Comparison of ENCODE assay signal across 18 cellular contexts in genomic region chr1:205068457-205069035, GRCh38. TPM values are rescaled to one million over a fixed set of nuclear protein-coding genes. Genes with fewer than 3 reads are reported as not detected.
"Had no signal": no experiment of that assay in that cellular context is flagged by ENCODE, and none has a peak within 500 bp of the region (broad histone marks: within the 10 kb centered on the region; RNA-seq: fewer than 3 reads in every experiment).

No MANE protein-coding gene starts in this region.

- H3K9me3 Mint-ChIP-seq: activated CD4-positive, alpha-beta memory T cell treated with anti-CD3 and anti-CD28 coated beads, Interleukin-2, amount 10 ng/mL, durations not matched to agents 7 days and 5 days; activated naive CD8-positive, alpha-beta T cell treated with anti-CD3 and anti-CD28 coated beads, Interleukin-2, amount 10 ng/mL, durations not matched to agents 7 days and 5 days; naive thymus-derived CD8-positive, alpha-beta T cell; T-cell had no signal

- H3K36me3 Mint-ChIP-seq: activated naive CD8-positive, alpha-beta T cell treated with anti-CD3 and anti-CD28 coated beads, Interleukin-2, amount 10 ng/mL, durations not matched to agents 7 days and 5 days; naive thymus-derived CD8-positive, alpha-beta T cell; T-cell had no signal

- H3K27ac Mint-ChIP-seq: activated CD4-positive, alpha-beta memory T cell treated with anti-CD3 and anti-CD28 coated beads, Interleukin-2, amount 10 ng/mL, durations not matched to agents 7 days and 5 days; activated naive CD8-positive, alpha-beta T cell treated with anti-CD3 and anti-CD28 coated beads, Interleukin-2, amount 10 ng/mL, durations not matched to agents 7 days and 5 days; naive thymus-derived CD8-positive, alpha-beta T cell; T-cell had no signal

- H3K36me3 ChIP-seq: neutrophil had no signal

- FAIRE-seq: islet of Langerhans had no signal

- H3K4me1 Mint-ChIP-seq: activated CD4-positive, alpha-beta memory T cell treated with anti-CD3 and anti-CD28 coated beads, Interleukin-2, amount 10 ng/mL, durations not matched to agents 7 days and 5 days; activated naive CD8-positive, alpha-beta T cell treated with anti-CD3 and anti-CD28 coated beads, Interleukin-2, amount 10 ng/mL, durations not matched to agents 7 days and 5 days; naive thymus-derived CD8-positive, alpha-beta T cell; T-cell had no signal

- H3K4me3 ChIP-seq: coronary artery, mucosa of descending colon had no signal

- H3K4me3 Mint-ChIP-seq: activated CD4-positive, alpha-beta memory T cell treated with anti-CD3 and anti-CD28 coated beads, Interleukin-2, amount 10 ng/mL, durations not matched to agents 7 days and 5 days; activated naive CD8-positive, alpha-beta T cell treated with anti-CD3 and anti-CD28 coated beads, Interleukin-2, amount 10 ng/mL, durations not matched to agents 7 days and 5 days; naive thymus-derived CD8-positive, alpha-beta T cell; T-cell had no signal

- H3K27me3 Mint-ChIP-seq: activated CD4-positive, alpha-beta memory T cell treated with anti-CD3 and anti-CD28 coated beads, Interleukin-2, amount 10 ng/mL, durations not matched to agents 7 days and 5 days; activated naive CD8-positive, alpha-beta T cell treated with anti-CD3 and anti-CD28 coated beads, Interleukin-2, amount 10 ng/mL, durations not matched to agents 7 days and 5 days; naive thymus-derived CD8-positive, alpha-beta T cell; T-cell had no signal

- H3K9me3 ChIP-seq: mucosa of descending colon, neutrophil had no signal

- H3K27ac ChIP-seq: coronary artery, neutrophil had no signal

- H3K27me3 ChIP-seq: neutrophil had no signal

- DNase-seq: activated CD4-positive, alpha-beta memory T cell treated with anti-CD3 and anti-CD28 coated beads, Interleukin-2, amount 10 ng/mL, durations not matched to agents 7 days and 5 days; activated gamma-delta T cell; activated naive CD8-positive, alpha-beta T cell treated with anti-CD3 and anti-CD28 coated beads, Interleukin-2, amount 10 ng/mL, durations not matched to agents 7 days and 5 days; activated T-cell treated with anti-CD3 and anti-CD28 coated beads, Interleukin-2, amount 50 U/mL, for 48 hours; aorta; effector memory CD4-positive, alpha-beta T cell; foreskin melanocyte; mammary epithelial cell; mucosa of descending colon; naive thymus-derived CD8-positive, alpha-beta T cell; right cardiac atrium; stimulated activated CD4-positive, alpha-beta T cell treated with anti-CD3 and anti-CD28 coated beads, Interleukin-12 subunit alpha, Interleukin-12 subunit beta, amount 100 ng/mL, for 4 hours; stimulated activated naive CD4-positive, alpha-beta T cell; T-cell; T1000 had no signal

RNA-seq across cellular contexts. Expression of gene CNTN2, which starts 25.5 kb away (rescaled TPM):
- total RNA-seq: activated CD4-positive, alpha-beta memory T cell treated with anti-CD3 and anti-CD28 coated beads, Interleukin-2, amount 10 ng/mL, durations not matched to agents 7 days and 5 days; activated naive CD8-positive, alpha-beta T cell treated with anti-CD3 and anti-CD28 coated beads, Interleukin-2, amount 10 ng/mL, durations not matched to agents 7 days and 5 days; naive thymus-derived CD8-positive, alpha-beta T cell; T-cell had no signal
